9 cellular contexts compared by ENCODE assay signal in genomic region chr3:160804762-160805161, GRCh38. TPM values are rescaled to one million over a fixed set of nuclear protein-coding genes. Genes with fewer than 3 reads are reported as not detected.
DNase-seq lines count a peak whose midpoint lies in the region; ATAC-seq and TF ChIP-seq lines count a peak whose summit lies in the region.
"Had no signal": no experiment of that assay in that cellular context is flagged by ENCODE, and none has a peak within 500 bp of the region (broad histone marks: within the 10 kb centered on the region; RNA-seq: fewer than 3 reads in every experiment).

No MANE protein-coding gene starts in this region.

- no peak overlapping the region for H3K4me3 ChIP-seq in retinal pigment epithelial cell (ENCODE audit: low read length)

- peak; percentile 53 for DNase-seq in H4 (ENCODE audit: low spot score)
- peak; percentile 65 for DNase-seq in NCI-H446 treated with DMSO at 0.1 percent for 48 hours (lab: John Stamatoyannopoulos, UW)
- DNase-seq in globus pallidus (ENCODE audit: low spot score), result peak; percentile 35
- peak; percentile 43 for DNase-seq in retinal pigment epithelial cell (ENCODE audit: low read depth)
- DNase-seq in NCI-H1417 treated with DMSO at 0.1 percent for 48 hours (lab: John Stamatoyannopoulos, UW), result no peak
- no peak for DNase-seq in dedifferentiated amniotic fluid mesenchymal stem cell (ENCODE audit: extremely low spot score)
- DNase-seq: activated naive CD4-positive, alpha-beta T cell treated with anti-CD3 and anti-CD28 coated beads for 36 hours had no signal

- ATAC-seq in HG02938 (IDR thresholded peaks at IDR 0.05; ENCODE audit: unreplicated experiment) (no peak), GM18519 (IDR thresholded peaks at IDR 0.05; ENCODE audit: low FRiP score, unreplicated experiment) (no peak)

- no peak for TF ChIP-seq CTCF in retinal pigment epithelial cell (conservative IDR thresholded peaks at IDR 0.05; ENCODE audit: low read depth, low read length)

RNA-seq across cellular contexts. Expression of gene PPM1L, which starts 48.7 kb away (rescaled TPM):
- total RNA-seq in H4 (2014; rRNA removed; shearing (Covaris generic)), result 1.2 and 1.6 TPM in 2 replicates

Comparison
In these comparisons a context has a peak if more than half of its experiments do, and no peak if none do; other contexts are left out.
1. DNase-seq: peak in H4 (single experiment), NCI-H446 treated with DMSO at 0.1 percent for 48 hours (single experiment), globus pallidus (single experiment) and retinal pigment epithelial cell (single experiment); none in NCI-H1417 treated with DMSO at 0.1 percent for 48 hours (single experiment) and dedifferentiated amniotic fluid mesenchymal stem cell (single experiment).